ENCODE assay signal across 9 cellular contexts in the genomic region with DNA sequence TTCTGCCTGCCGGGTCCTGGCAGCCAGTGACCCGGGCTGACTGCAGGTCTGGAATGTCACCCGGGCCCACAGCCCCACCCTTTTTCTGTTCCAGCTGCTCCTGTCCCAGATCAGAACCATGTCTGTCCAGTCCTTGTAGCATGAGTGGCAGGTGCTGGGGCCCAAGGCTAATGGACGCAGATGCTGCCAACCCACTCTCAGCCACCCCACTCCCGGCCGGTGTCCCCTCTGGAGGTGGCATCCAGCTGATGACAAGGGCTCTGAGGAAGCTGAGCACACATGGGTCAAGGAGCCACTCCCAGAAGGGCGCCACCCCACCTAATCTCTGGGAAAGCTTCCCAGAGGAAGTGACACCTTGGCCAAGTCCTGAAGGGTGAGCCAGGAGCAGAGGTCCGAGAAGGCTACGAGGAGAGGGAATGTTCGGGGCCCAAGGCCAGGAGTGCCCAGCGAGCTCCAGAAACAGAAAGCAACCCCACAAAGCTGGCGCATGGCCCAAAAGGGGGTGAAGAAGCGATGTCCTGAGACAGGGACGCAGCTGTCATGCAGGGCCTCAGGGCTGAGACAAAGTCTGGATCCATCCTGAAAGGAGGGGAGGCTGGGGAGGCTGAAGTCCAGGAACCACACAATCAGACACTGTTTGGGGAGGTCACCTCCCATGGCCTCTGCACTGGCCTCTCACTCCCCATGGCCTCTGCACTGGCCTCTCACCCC. TPM values are rescaled to one million over a fixed set of nuclear protein-coding genes. Genes with fewer than 3 reads are reported as not detected.
A peak's percentile ranks its signal among the peaks of the same experiment; 100 is the strongest.
DNase-seq lines count a peak whose midpoint lies in the region; ATAC-seq and TF ChIP-seq lines count a peak whose summit lies in the region.
"Had no signal": no experiment of that assay in that cellular context is flagged by ENCODE, and none has a peak within 500 bp of the region (broad histone marks: within the 10 kb centered on the region; RNA-seq: fewer than 3 reads in every experiment).

No MANE protein-coding gene starts in this region.

- no peak for TF ChIP-seq CTCF in progenitor cell of endocrine pancreas (IDR thresholded peaks at IDR 0.05; ENCODE audit: unreplicated experiment)

- intact Hi-C loops in left cardiac atrium (cut with DNase I): no loop called here

- peak overlapping the region; percentile 68 for H3K27ac Mint-ChIP-seq in activated T-helper 17 cell treated with anti-CD3 and anti-CD28 coated beads, Interleukin-2, amount 50 U/mL, for 72 hours
- H3K27ac Mint-ChIP-seq in progenitor cell of endocrine pancreas: peak overlapping the region; percentile 13
- H3K27ac Mint-ChIP-seq in activated CD8-positive, alpha-beta T cell treated with anti-CD3 and anti-CD28 coated beads, Interleukin-2, amount 10 ng/mL, durations not matched to agents 7 days and 5 days: no peak overlapping the region

- DNase-seq in H4 (ENCODE audit: low spot score) (peak; percentile 35), left cardiac atrium (peak; percentile 68), progenitor cell of endocrine pancreas (ENCODE audit: low spot score, unreplicated experiment) (no peak)
- no peak for DNase-seq in activated CD8-positive, alpha-beta T cell treated with anti-CD3 and anti-CD28 coated beads, Interleukin-2, amount 10 ng/mL, durations not matched to agents 7 days and 5 days
- DNase-seq: activated CD4-positive, CD25-positive, alpha-beta regulatory T cell treated with anti-CD3 and anti-CD28 coated beads, Interleukin-2, amount 50 U/mL, for 72 hours had no signal

- no peaks in the 10 kb centered on the region for H3K27me3 Mint-ChIP-seq in activated T-helper 17 cell treated with anti-CD3 and anti-CD28 coated beads, Interleukin-2, amount 50 U/mL, for 72 hours
- no peaks in the 10 kb centered on the region for H3K27me3 Mint-ChIP-seq in progenitor cell of endocrine pancreas
- no peaks in the 10 kb centered on the region for H3K27me3 Mint-ChIP-seq in activated CD8-positive, alpha-beta T cell treated with anti-CD3 and anti-CD28 coated beads, Interleukin-2, amount 10 ng/mL, durations not matched to agents 7 days and 5 days (ENCODE audit: low read depth)

- H3K36me3 Mint-ChIP-seq in activated T-helper 17 cell treated with anti-CD3 and anti-CD28 coated beads, Interleukin-2, amount 50 U/mL, for 72 hours (ENCODE audit: low read depth): no peaks in the 10 kb centered on the region
- no peaks in the 10 kb centered on the region for H3K36me3 Mint-ChIP-seq in progenitor cell of endocrine pancreas (ENCODE audit: insufficient read depth)
- H3K36me3 Mint-ChIP-seq in activated CD8-positive, alpha-beta T cell treated with anti-CD3 and anti-CD28 coated beads, Interleukin-2, amount 10 ng/mL, durations not matched to agents 7 days and 5 days (ENCODE audit: low read depth): no peaks in the 10 kb centered on the region

- no peak for ATAC-seq in activated T-helper 17 cell treated with anti-CD3 and anti-CD28 coated beads, Interleukin-2, amount 50 U/mL, for 72 hours (replicated peaks)
- ATAC-seq in left cardiac atrium (peak; percentile 59 to 76), GM21367 (IDR thresholded peaks at IDR 0.05; ENCODE audit: unreplicated experiment) (no peak), GM19463 (IDR thresholded peaks at IDR 0.05; ENCODE audit: unreplicated experiment) (no peak), HG03457 (IDR thresholded peaks at IDR 0.05; ENCODE audit: unreplicated experiment) (no peak)
- no peak for ATAC-seq in activated CD8-positive, alpha-beta T cell treated with anti-CD3 and anti-CD28 coated beads, Interleukin-2, amount 10 ng/mL, durations not matched to agents 7 days and 5 days

- POLR2A ChIA-PET in activated CD8-positive, alpha-beta T cell treated with anti-CD3 and anti-CD28 coated beads, Interleukin-2, amount 10 ng/mL, durations not matched to agents 7 days and 5 days (lab: Charles Lee): no interaction called here

- H3K4me3 Mint-ChIP-seq in activated T-helper 17 cell treated with anti-CD3 and anti-CD28 coated beads, Interleukin-2, amount 50 U/mL, for 72 hours: no peak overlapping the region
- no peak overlapping the region for H3K4me3 Mint-ChIP-seq in progenitor cell of endocrine pancreas (ENCODE audit: low read depth)
- no peak overlapping the region for H3K4me3 Mint-ChIP-seq in activated CD8-positive, alpha-beta T cell treated with anti-CD3 and anti-CD28 coated beads, Interleukin-2, amount 10 ng/mL, durations not matched to agents 7 days and 5 days

- H3K4me1 Mint-ChIP-seq in activated T-helper 17 cell treated with anti-CD3 and anti-CD28 coated beads, Interleukin-2, amount 50 U/mL, for 72 hours: no peaks in the 10 kb centered on the region
- peaks cover 11% of the 10 kb centered on the region for H3K4me1 Mint-ChIP-seq in progenitor cell of endocrine pancreas (ENCODE audit: low read depth)
- H3K4me1 Mint-ChIP-seq in activated CD8-positive, alpha-beta T cell treated with anti-CD3 and anti-CD28 coated beads, Interleukin-2, amount 10 ng/mL, durations not matched to agents 7 days and 5 days (ENCODE audit: low read depth): peaks cover 33% of the 10 kb centered on the region

- no peaks in the 10 kb centered on the region for H3K9me3 Mint-ChIP-seq in activated T-helper 17 cell treated with anti-CD3 and anti-CD28 coated beads, Interleukin-2, amount 50 U/mL, for 72 hours
- no peaks in the 10 kb centered on the region for H3K9me3 Mint-ChIP-seq in progenitor cell of endocrine pancreas (ENCODE audit: low read depth)
- H3K9me3 Mint-ChIP-seq in activated CD8-positive, alpha-beta T cell treated with anti-CD3 and anti-CD28 coated beads, Interleukin-2, amount 10 ng/mL, durations not matched to agents 7 days and 5 days (ENCODE audit: insufficient read depth): no peaks in the 10 kb centered on the region

- CTCF ChIA-PET in activated CD8-positive, alpha-beta T cell treated with anti-CD3 and anti-CD28 coated beads, Interleukin-2, amount 10 ng/mL, durations not matched to agents 7 days and 5 days (lab: Charles Lee): no interaction called here

RNA-seq across cellular contexts. Expression of a gene that starts 39.5 kb away (rescaled TPM):
- 50.6 and 56.0 TPM in 2 replicates for total RNA-seq in H4 (2014; rRNA removed; shearing (Covaris generic))
- total RNA-seq in activated T-helper 17 cell treated with anti-CD3 and anti-CD28 coated beads, Interleukin-2, amount 50 U/mL, for 72 hours: 10 to 100 TPM; 43.5 to 96.3 TPM
- total RNA-seq in left cardiac atrium: 10 to 100 TPM in 1 of 2 donors, 1 to 10 TPM in 1; 9.9 to 12.9 TPM
- total RNA-seq in progenitor cell of endocrine pancreas: 30.2 and 30.3 TPM in 2 replicates
- total RNA-seq in activated CD8-positive, alpha-beta T cell treated with anti-CD3 and anti-CD28 coated beads, Interleukin-2, amount 10 ng/mL, durations not matched to agents 7 days and 5 days: 100 to 1,000 TPM in 1 of 2 experiments, 10 to 100 TPM in 1; 97.0 to 102 TPM

Comparison
In these comparisons a context has a peak if more than half of its experiments do, and no peak if none do; other contexts are left out.
1. DNase-seq: peak in H4 (single experiment) and left cardiac atrium (single experiment); none in progenitor cell of endocrine pancreas (single experiment) and activated CD8-positive, alpha-beta T cell treated with anti-CD3 and anti-CD28 coated beads, Interleukin-2, amount 10 ng/mL, durations not matched to agents 7 days and 5 days (single experiment).
2. ATAC-seq: peak in left cardiac atrium (2 of 2); none in activated T-helper 17 cell treated with anti-CD3 and anti-CD28 coated beads, Interleukin-2, amount 50 U/mL, for 72 hours (single experiment), GM21367 (single experiment), activated CD8-positive, alpha-beta T cell treated with anti-CD3 and anti-CD28 coated beads, Interleukin-2, amount 10 ng/mL, durations not matched to agents 7 days and 5 days (single experiment), GM19463 (single experiment) and HG03457 (single experiment).